ENCODE assay signal across 8 cellular contexts in the genomic region with DNA sequence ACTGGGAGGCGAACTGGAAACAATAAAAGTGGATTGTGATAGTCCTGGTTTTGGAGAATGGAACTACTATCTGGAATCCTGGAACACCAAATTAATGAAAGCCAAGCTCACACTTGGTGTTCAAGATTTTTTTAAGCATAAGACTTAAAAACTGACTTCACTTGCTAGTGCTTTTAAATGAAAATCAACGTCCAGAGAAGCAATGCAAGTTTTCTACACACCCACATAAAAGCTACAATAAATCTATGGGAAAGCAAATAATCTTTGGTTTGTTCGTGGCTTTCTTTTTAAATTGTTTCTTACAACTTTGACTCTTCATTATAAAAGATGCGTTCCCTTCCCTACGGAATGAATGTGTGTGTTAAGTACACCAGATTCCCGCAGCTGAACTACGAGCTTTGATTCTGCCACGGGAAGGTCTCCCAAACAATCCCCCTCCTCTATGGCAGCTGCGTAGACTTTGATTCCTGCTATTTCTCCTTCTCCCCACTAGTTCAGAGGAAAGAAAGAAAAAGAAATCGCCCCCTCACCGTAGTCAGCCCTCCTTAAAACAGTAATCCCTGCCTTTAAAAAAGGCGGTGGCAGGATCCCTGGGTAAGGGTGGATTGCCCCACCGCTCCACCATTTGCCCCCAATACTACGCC.
A peak's percentile ranks its signal among the peaks of the same experiment; 100 is the strongest.
DNase-seq lines count a peak whose midpoint lies in the region; ATAC-seq and TF ChIP-seq lines count a peak whose summit lies in the region.

No MANE protein-coding gene starts in this region.

- TF ChIP-seq EP300 in esophagus muscularis mucosa (IDR thresholded peaks at IDR 0.05) = no peak

- no peaks in the 10 kb centered on the region for H3K36me3 Mint-ChIP-seq in CD4-positive, alpha-beta T cell (ENCODE audit: low read depth)

- TF ChIP-seq POLR2A in esophagus muscularis mucosa (IDR thresholded peaks at IDR 0.05; ENCODE audit: low read depth) = no peak

- H3K4me3 ChIP-seq in esophagus muscularis mucosa = peak overlapping the region; percentile 56 to 67 (median 62)
- H3K4me3 ChIP-seq in neuron (ENCODE audit: low read length) = peak overlapping the region; percentile 77

- H3K27ac Mint-ChIP-seq in CD4-positive, alpha-beta T cell = no peak overlapping the region

- H3K36me3 ChIP-seq in esophagus muscularis mucosa (no peaks in the 10 kb centered on the region), neuron (ENCODE audit: insufficient read depth, low read length) (no peaks in the 10 kb centered on the region)

- H3K4me3 Mint-ChIP-seq in CD4-positive, alpha-beta T cell = peak overlapping the region; percentile 17

- H3K4me1 ChIP-seq in esophagus muscularis mucosa = peaks cover 9 to 31% (median 23%) of the 10 kb centered on the region in 4 donors
- peaks cover 43% of the 10 kb centered on the region for H3K4me1 ChIP-seq in neuron (ENCODE audit: insufficient read depth, low read length)

- no peak for ATAC-seq in CD4-positive, alpha-beta T cell (ENCODE audit: poor library complexity)
- ATAC-seq in HG03378 (IDR thresholded peaks at IDR 0.05; ENCODE audit: unreplicated experiment) = no peak
- ATAC-seq in HG02642 (IDR thresholded peaks at IDR 0.05; ENCODE audit: poor library complexity, unreplicated experiment) = no peak

- no peak overlapping the region for H3K27ac ChIP-seq in CD4-positive, alpha-beta T cell (ENCODE audit: low read depth, low read length)
- H3K27ac ChIP-seq in esophagus muscularis mucosa (replicated peaks in 1 of 4) = peak overlapping the region in 2 of 4 donors; percentile 21 to 39

- no peak for TF ChIP-seq CTCF in CD4-positive, alpha-beta T cell (IDR thresholded peaks at IDR 0.05)
- TF ChIP-seq CTCF in esophagus muscularis mucosa (IDR thresholded peaks at IDR 0.05) = no peak

- intact Hi-C loops in CD4-positive, alpha-beta T cell (cut with DNase I, micrococcal nuclease) = no loop called here
- intact Hi-C loops in esophagus muscularis mucosa (cut with DNase I) = no loop called here

- peaks cover 69% of the 10 kb centered on the region for H3K27me3 Mint-ChIP-seq in CD4-positive, alpha-beta T cell

- 7% methylated on average over 14 of the region's 14 CpGs for WGBS in esophagus muscularis mucosa

- POLR2A ChIA-PET in CD4-positive, alpha-beta T cell (lab: Charles Lee) = no interaction called here

- no peak for DNase-seq in CD4-positive, alpha-beta T cell
- DNase-seq in NCI-H146 (lab: John Stamatoyannopoulos, UW) (peak; percentile 42), esophagus muscularis mucosa (ENCODE audit: extremely low spot score) (no peak), mesenteric fat pad (ENCODE audit: low spot score) (no peak), NCI-H226 (no peak)

- no peaks in the 10 kb centered on the region for H3K9me3 ChIP-seq in CD4-positive, alpha-beta T cell (ENCODE audit: control insufficient read depth, low read length)
- no peaks in the 10 kb centered on the region for H3K9me3 ChIP-seq in esophagus muscularis mucosa
- H3K9me3 ChIP-seq in neuron (ENCODE audit: low read length) = no peaks in the 10 kb centered on the region

- H3K27me3 ChIP-seq in CD4-positive, alpha-beta T cell (ENCODE audit: control insufficient read depth, insufficient read depth, low read length) = peaks cover 37% of the 10 kb centered on the region
- H3K27me3 ChIP-seq in esophagus muscularis mucosa (peaks cover 0 to 70% (median 25%) of the 10 kb centered on the region in 4 donors), neuron (ENCODE audit: insufficient read depth, low read length) (no peaks in the 10 kb centered on the region)

- peak overlapping the region; percentile 99 for H2AFZ ChIP-seq in neuron (ENCODE audit: low read depth, low read length)

- CTCF ChIA-PET in CD4-positive, alpha-beta T cell (lab: Charles Lee) = no interaction called here

- peaks cover 16% of the 10 kb centered on the region for H3K4me1 Mint-ChIP-seq in CD4-positive, alpha-beta T cell (ENCODE audit: low read depth)

- no peaks in the 10 kb centered on the region for H3K9me3 Mint-ChIP-seq in CD4-positive, alpha-beta T cell
